1 cellular context compared by ENCODE assay signal in genomic region chr3:53130179-53131135, GRCh38.
TF ChIP-seq lines count a peak whose summit lies in the region.

A gene with protein sequence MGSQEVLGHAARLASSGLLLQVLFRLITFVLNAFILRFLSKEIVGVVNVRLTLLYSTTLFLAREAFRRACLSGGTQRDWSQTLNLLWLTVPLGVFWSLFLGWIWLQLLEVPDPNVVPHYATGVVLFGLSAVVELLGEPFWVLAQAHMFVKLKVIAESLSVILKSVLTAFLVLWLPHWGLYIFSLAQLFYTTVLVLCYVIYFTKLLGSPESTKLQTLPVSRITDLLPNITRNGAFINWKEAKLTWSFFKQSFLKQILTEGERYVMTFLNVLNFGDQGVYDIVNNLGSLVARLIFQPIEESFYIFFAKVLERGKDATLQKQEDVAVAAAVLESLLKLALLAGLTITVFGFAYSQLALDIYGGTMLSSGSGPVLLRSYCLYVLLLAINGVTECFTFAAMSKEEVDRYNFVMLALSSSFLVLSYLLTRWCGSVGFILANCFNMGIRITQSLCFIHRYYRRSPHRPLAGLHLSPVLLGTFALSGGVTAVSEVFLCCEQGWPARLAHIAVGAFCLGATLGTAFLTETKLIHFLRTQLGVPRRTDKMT (minus strand): TSS chr3:53130435. CDS start chr3:53130400, 35 bp downstream.

TF ChIP-seq in K562, 482 proteins besides CTCF, POLR2A, EP300 and RAD21 (continued from another document):
- TF ChIP-seq VEZF1 (CRISPR knock-in tag; IDR thresholded peaks at IDR 0.05) (peak; percentile 67), SUPT5H (IDR thresholded peaks at IDR 0.05) (peak; percentile 78), TEAD1 (CRISPR knock-in tag; IDR thresholded peaks at IDR 0.05) (peak in 1 of 2 experiments; percentile 75; a peak in 1 of 4 replicates), MAX (CRISPR knock-in tag; IDR thresholded peaks at IDR 0.05) (peak; percentile 80), ATF7 (IDR thresholded peaks at IDR 0.05) (peak; percentile 53; the same call in 1 of the 2 replicates), ELF2 (CRISPR knock-in tag; IDR thresholded peaks at IDR 0.05) (peak; percentile 86), CSDE1 (IDR thresholded peaks at IDR 0.05) (peak in 1 of 2 experiments; percentile 27; a peak in 1 of 4 replicates), CCNT2 (IDR thresholded peaks at IDR 0.05; ENCODE audit: borderline replicate concordance, extremely low read depth, insufficient read length, low read depth, low read length) (peak; percentile 42), SAP30 (IDR thresholded peaks at IDR 0.05; ENCODE audit: borderline replicate concordance, insufficient read depth, low read depth, low read length, poor library complexity, severe bottlenecking) (peak; percentile 75), ATF1 (CRISPR knock-in tag; IDR thresholded peaks at IDR 0.05) (peak; percentile 87), ATF1 (tag; IDR thresholded peaks at IDR 0.05) (peak; percentile 98), MTA1 (IDR thresholded peaks at IDR 0.05; ENCODE audit: borderline replicate concordance) (peak; percentile 97), NCOR1 (IDR thresholded peaks at IDR 0.05) (peak; percentile 40), PHF20 (IDR thresholded peaks at IDR 0.05; ENCODE audit: partially characterized antibody) (peak; percentile 95), THRB (CRISPR knock-in tag; conservative IDR thresholded peaks at IDR 0.05) (no peak), NFRKB (IDR thresholded peaks at IDR 0.05; ENCODE audit: low read depth) (peak; percentile 53), KDM2B (CRISPR knock-in tag; IDR thresholded peaks at IDR 0.05) (no peak), MBD2 (IDR thresholded peaks at IDR 0.05; ENCODE audit: borderline replicate concordance, low read depth) (peak; percentile 46; the same call in 1 of the 2 replicates), CREB1 (IDR thresholded peaks at IDR 0.05) (peak; percentile 96), CREB1 (CRISPR knock-in tag; IDR thresholded peaks at IDR 0.05) (peak; percentile 98), ZNF408 (CRISPR knock-in tag; IDR thresholded peaks at IDR 0.05; ENCODE audit: low read depth) (no peak), ZFP36 (IDR thresholded peaks at IDR 0.05; ENCODE audit: low read depth, low read length, partially characterized antibody) (no peak), POLR2G (IDR thresholded peaks at IDR 0.05; ENCODE audit: low read depth, low read length) (peak; percentile 95), FOXK2 (conservative IDR thresholded peaks at IDR 0.05 in 1 of 2, IDR thresholded peaks at IDR 0.05 in 1 of 2; ENCODE audit: low read depth in 2 of 2) (peak in 1 of 2 experiments; percentile 46; a peak in 2 of 4 replicates), GABPA (tag; conservative IDR thresholded peaks at IDR 0.05; ENCODE audit: low read depth) (0 out of 2 replicates have a peak, but pooled peaks have one; percentile 15), KAT7 (CRISPR knock-in tag; IDR thresholded peaks at IDR 0.05; ENCODE audit: borderline replicate concordance) (peak; percentile 31; the same call in 1 of the 2 replicates), ZNF511 (CRISPR knock-in tag; IDR thresholded peaks at IDR 0.05) (0 out of 2 replicates have a peak, but pooled peaks have one; percentile 45), MXI1 (IDR thresholded peaks at IDR 0.05; ENCODE audit: low read depth, low read length) (peak; percentile 67; the same call in 1 of the 2 replicates), GTF2E2 (tag; IDR thresholded peaks at IDR 0.05) (peak; percentile 46; the same call in 1 of the 2 replicates), NR2C2 (CRISPR knock-in tag; IDR thresholded peaks at IDR 0.05) (no peak), NR2C2 (tag; IDR thresholded peaks at IDR 0.05) (peak; percentile 49; the same call in 1 of the 2 replicates), MEF2D (tag; conservative IDR thresholded peaks at IDR 0.05; ENCODE audit: low read depth) (no peak), PML (IDR thresholded peaks at IDR 0.05; ENCODE audit: low read length) (peak; percentile 34), NKRF (IDR thresholded peaks at IDR 0.05; ENCODE audit: borderline replicate concordance) (peak; percentile 87; the same call in 1 of the 2 replicates), XRCC5 (IDR thresholded peaks at IDR 0.05; ENCODE audit: low read depth, low read length) (0 out of 2 replicates have a peak, but pooled peaks have one; percentile 44), POLR2B (IDR thresholded peaks at IDR 0.05; ENCODE audit: low read depth, partially characterized antibody) (peak; percentile 59), RB1 (IDR thresholded peaks at IDR 0.05; ENCODE audit: low read depth) (peak; percentile 45; the same call in 1 of the 2 replicates), EP400 (IDR thresholded peaks at IDR 0.05) (peak; percentile 94)
- TF ChIP-seq, protein P1, sequence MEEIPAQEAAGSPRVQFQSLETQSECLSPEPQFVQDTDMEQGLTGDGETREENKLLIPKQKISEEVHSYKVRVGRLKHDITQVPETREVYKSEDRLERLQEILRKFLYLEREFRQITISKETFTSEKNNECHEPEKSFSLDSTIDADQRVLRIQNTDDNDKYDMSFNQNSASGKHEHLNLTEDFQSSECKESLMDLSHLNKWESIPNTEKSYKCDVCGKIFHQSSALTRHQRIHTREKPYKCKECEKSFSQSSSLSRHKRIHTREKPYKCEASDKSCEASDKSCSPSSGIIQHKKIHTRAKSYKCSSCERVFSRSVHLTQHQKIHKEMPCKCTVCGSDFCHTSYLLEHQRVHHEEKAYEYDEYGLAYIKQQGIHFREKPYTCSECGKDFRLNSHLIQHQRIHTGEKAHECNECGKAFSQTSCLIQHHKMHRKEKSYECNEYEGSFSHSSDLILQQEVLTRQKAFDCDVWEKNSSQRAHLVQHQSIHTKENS (CRISPR knock-in tag; IDR thresholded peaks at IDR 0.05) = no peak
- TF ChIP-seq, protein P2, sequence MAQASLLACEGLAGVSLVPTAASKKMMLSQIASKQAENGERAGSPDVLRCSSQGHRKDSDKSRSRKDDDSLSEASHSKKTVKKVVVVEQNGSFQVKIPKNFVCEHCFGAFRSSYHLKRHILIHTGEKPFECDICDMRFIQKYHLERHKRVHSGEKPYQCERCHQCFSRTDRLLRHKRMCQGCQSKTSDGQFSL (CRISPR knock-in tag; IDR thresholded peaks at IDR 0.05) = peak; percentile 84
- TF ChIP-seq, protein P2 (tag; IDR thresholded peaks at IDR 0.05) = no peak; a peak in 1 of 4 replicates
